In genomic region chr11:74398244-74399159, GRCh38 we compare ENCODE assay signal across 8 cellular contexts. TPM values are rescaled to one million over a fixed set of nuclear protein-coding genes. Genes with fewer than 3 reads are reported as not detected.
DNase-seq lines count a peak whose midpoint lies in the region; ATAC-seq and TF ChIP-seq lines count a peak whose summit lies in the region.

TSS of gene PGM2L1 (minus strand) at chr11:74398433. CDS start at chr11:74398161, 272 bp downstream.

- H3K4me3 Mint-ChIP-seq in CD4-positive, alpha-beta memory T cell, result peak within 1 kb of the TSS; percentile 99 to 100 (median 100)
- H3K4me3 Mint-ChIP-seq in activated CD4-positive, alpha-beta memory T cell treated with anti-CD3 and anti-CD28 coated beads, Interleukin-2, amount 10 ng/mL, durations not matched to agents 7 days and 5 days, result peak within 1 kb of the TSS; percentile 92

- peak within 1 kb of the TSS; percentile 81 to 83 for H3K4me3 ChIP-seq in CD4-positive, alpha-beta memory T cell (ENCODE audit: low read length in 2 of 2)
- H3K4me3 ChIP-seq in lower leg skin (ENCODE audit: low read depth, poor library complexity, severe bottlenecking), result peak within 1 kb of the TSS; percentile 62

- H3K36me3 Mint-ChIP-seq in CD4-positive, alpha-beta memory T cell, result peaks cover 0 to 8% of the 10 kb centered on the region in 2 donors
- H3K36me3 Mint-ChIP-seq in activated CD4-positive, alpha-beta memory T cell treated with anti-CD3 and anti-CD28 coated beads, Interleukin-2, amount 10 ng/mL, durations not matched to agents 7 days and 5 days (ENCODE audit: low read depth), result no peaks in the 10 kb centered on the region

- no peaks in the 10 kb centered on the region for H3K27me3 Mint-ChIP-seq in CD4-positive, alpha-beta memory T cell
- no peaks in the 10 kb centered on the region for H3K27me3 Mint-ChIP-seq in activated CD4-positive, alpha-beta memory T cell treated with anti-CD3 and anti-CD28 coated beads, Interleukin-2, amount 10 ng/mL, durations not matched to agents 7 days and 5 days

- no peaks in the 10 kb centered on the region for H3K36me3 ChIP-seq in CD4-positive, alpha-beta memory T cell (ENCODE audit: insufficient read depth, low read length)

- H3K4me1 ChIP-seq in CD4-positive, alpha-beta memory T cell (ENCODE audit: insufficient read depth, low read length), result peaks cover 20% of the 10 kb centered on the region

- peak; percentile 93 to 96 (median 95) for DNase-seq in CD4-positive, alpha-beta memory T cell
- DNase-seq in HK-2 (ENCODE audit: unreplicated experiment) (peak; percentile 84), NCI-H82 treated with DMSO at 0.1 percent for 48 hours (lab: John Stamatoyannopoulos, UW; ENCODE audit: unreplicated experiment) (peak; percentile 90), ecto neural progenitor cell (ENCODE audit: low spot score) (peak; percentile 94), lower leg skin (ENCODE audit: low spot score in 2 of 2) (peak; percentile 93 to 97)
- DNase-seq in activated CD4-positive, alpha-beta memory T cell treated with anti-CD3 and anti-CD28 coated beads, Interleukin-2, amount 10 ng/mL, durations not matched to agents 7 days and 5 days, result peak; percentile 94
- DNase-seq in stimulated activated CD4-positive, alpha-beta T cell treated with anti-CD3 and anti-CD28 coated beads, Interleukin-4, amount 100 ng/mL, for 4 hours, result peak; percentile 88 to 92

- peaks cover 16 to 37% (median 27%) of the 10 kb centered on the region in 4 donors for H3K4me1 Mint-ChIP-seq in CD4-positive, alpha-beta memory T cell
- peaks cover 16% of the 10 kb centered on the region for H3K4me1 Mint-ChIP-seq in activated CD4-positive, alpha-beta memory T cell treated with anti-CD3 and anti-CD28 coated beads, Interleukin-2, amount 10 ng/mL, durations not matched to agents 7 days and 5 days

- H3K27ac Mint-ChIP-seq in CD4-positive, alpha-beta memory T cell, result peak within 1 kb of the TSS; percentile 92 to 100 (median 99)
- peak within 1 kb of the TSS; percentile 95 for H3K27ac Mint-ChIP-seq in activated CD4-positive, alpha-beta memory T cell treated with anti-CD3 and anti-CD28 coated beads, Interleukin-2, amount 10 ng/mL, durations not matched to agents 7 days and 5 days

- no peak for TF ChIP-seq CTCF in lower leg skin (IDR thresholded peaks at IDR 0.05)

- 1% methylated on average over 58 to 69 of the region's 71 CpGs for WGBS in lower leg skin, 2 donors

- H3K27ac ChIP-seq in CD4-positive, alpha-beta memory T cell (ENCODE audit: low read depth, low read length), result peak within 1 kb of the TSS; percentile 80

- intact Hi-C loops in CD4-positive, alpha-beta memory T cell (cut with micrococcal nuclease), result loop anchor here (1.0 to 10.0 kb wide), 8 partner anchors 10 to 637 kb away; partner anchors contain the start of genes C2CD3, LIPT2, POLD3 and PPME1
- intact Hi-C loops in lower leg skin (cut with DNase I; ENCODE audit: low total_unique reads), result no loop called here

- POLR2A ChIA-PET in CD4-positive, alpha-beta memory T cell (lab: Charles Lee; ENCODE audit: partially characterized antibody), result interaction anchor here (0.8 to 2.6 kb wide), 9 partner anchors 8 to 619 kb away, joined by 3 to 40 read pairs (median 6); partner anchors contain the start of genes LIPT2 and POLD3
- POLR2A ChIA-PET in activated CD4-positive, alpha-beta memory T cell treated with anti-CD3 and anti-CD28 coated beads, Interleukin-2, amount 10 ng/mL, durations not matched to agents 7 days and 5 days (lab: Charles Lee), result interaction anchor here (0.6 to 1.8 kb wide), 12 partner anchors 8 to 611 kb away, joined by 3 to 10 read pairs (median 4); partner anchors contain the start of genes C2CD3, LIPT2, MRPL48 and POLD3

- CTCF ChIA-PET in CD4-positive, alpha-beta memory T cell (lab: Charles Lee; ENCODE audit: partially characterized antibody), result interaction anchor here (1.0 to 4.9 kb wide), 9 partner anchors 9 to 95 kb away, joined by 3 to 32 read pairs (median 6); partner anchors contain the start of gene LIPT2
- CTCF ChIA-PET in activated CD4-positive, alpha-beta memory T cell treated with anti-CD3 and anti-CD28 coated beads, Interleukin-2, amount 10 ng/mL, durations not matched to agents 7 days and 5 days (lab: Charles Lee), result interaction anchor here (0.9 to 2.3 kb wide), 5 partner anchors 8 to 95 kb away, joined by 3 to 14 read pairs (median 5); partner anchors contain the start of gene LIPT2

- no peak for TF ChIP-seq POLR2A in lower leg skin (IDR thresholded peaks at IDR 0.05)

- peak; percentile 93 for ATAC-seq in GM19455 (IDR thresholded peaks at IDR 0.05; ENCODE audit: unreplicated experiment)

- H3K9me3 ChIP-seq in CD4-positive, alpha-beta memory T cell (ENCODE audit: control insufficient read depth in 1 of 2, low read length in 2 of 2), result no peaks in the 10 kb centered on the region

- no peaks in the 10 kb centered on the region for H3K27me3 ChIP-seq in CD4-positive, alpha-beta memory T cell (ENCODE audit: insufficient read depth, low read length)

- H3K9me3 Mint-ChIP-seq in CD4-positive, alpha-beta memory T cell, result peaks cover 0 to 1% (median 0%) of the 10 kb centered on the region in 8 donors
- H3K9me3 Mint-ChIP-seq in activated CD4-positive, alpha-beta memory T cell treated with anti-CD3 and anti-CD28 coated beads, Interleukin-2, amount 10 ng/mL, durations not matched to agents 7 days and 5 days, result no peaks in the 10 kb centered on the region

RNA-seq across cellular contexts. Expression of gene PGM2L1, which starts in this region (rescaled TPM):
- total RNA-seq in CD4-positive, alpha-beta memory T cell, result 10 to 100 TPM; 10.4 to 11.2 TPM
- 1 to 10 TPM; 4.8 to 5.9 TPM for polyA plus RNA-seq in CD4-positive, alpha-beta memory T cell
- total RNA-seq in activated CD4-positive, alpha-beta memory T cell treated with anti-CD3 and anti-CD28 coated beads, Interleukin-2, amount 10 ng/mL, durations not matched to agents 7 days and 5 days, result 1 to 10 TPM; 8.7 to 9.3 TPM
- 1 to 10 TPM; 1.0 to 1.8 (median 1.2) TPM for total RNA-seq in lower leg skin

Comparison
In these comparisons a context has a peak if more than half of its experiments do, and no peak if none do; other contexts are left out.
1. Peak in every context shown above with its lines: DNase-seq, ATAC-seq, H3K4me3 ChIP-seq and H3K27ac ChIP-seq.